1 cellular context compared by ENCODE assay signal in the genomic region with DNA sequence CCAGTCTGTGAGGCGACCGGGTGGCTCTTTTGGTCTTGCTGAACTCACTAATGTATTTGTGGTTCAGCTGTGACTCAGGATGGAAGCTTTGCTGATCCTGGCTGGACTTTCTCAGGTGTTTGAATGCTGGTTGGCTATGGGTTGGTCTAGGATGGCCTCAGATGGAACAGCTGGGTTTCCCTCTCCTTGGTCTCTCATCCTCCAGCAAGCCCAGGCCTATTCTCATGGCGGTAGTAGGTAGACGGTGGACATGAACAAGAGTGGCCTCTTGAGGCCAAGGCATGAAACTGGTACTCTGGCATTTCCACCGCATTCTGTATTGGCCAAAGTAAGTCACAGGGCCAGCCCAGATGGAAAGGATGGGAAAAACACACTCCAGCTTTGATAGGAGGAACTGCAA.
TF ChIP-seq lines count a peak whose summit lies in the region.

No MANE protein-coding gene starts in this region.

TF ChIP-seq in HepG2, 621 proteins besides CTCF, POLR2A, EP300 and RAD21 (continued from another document and continues in another):
- TF ChIP-seq, protein P1, sequence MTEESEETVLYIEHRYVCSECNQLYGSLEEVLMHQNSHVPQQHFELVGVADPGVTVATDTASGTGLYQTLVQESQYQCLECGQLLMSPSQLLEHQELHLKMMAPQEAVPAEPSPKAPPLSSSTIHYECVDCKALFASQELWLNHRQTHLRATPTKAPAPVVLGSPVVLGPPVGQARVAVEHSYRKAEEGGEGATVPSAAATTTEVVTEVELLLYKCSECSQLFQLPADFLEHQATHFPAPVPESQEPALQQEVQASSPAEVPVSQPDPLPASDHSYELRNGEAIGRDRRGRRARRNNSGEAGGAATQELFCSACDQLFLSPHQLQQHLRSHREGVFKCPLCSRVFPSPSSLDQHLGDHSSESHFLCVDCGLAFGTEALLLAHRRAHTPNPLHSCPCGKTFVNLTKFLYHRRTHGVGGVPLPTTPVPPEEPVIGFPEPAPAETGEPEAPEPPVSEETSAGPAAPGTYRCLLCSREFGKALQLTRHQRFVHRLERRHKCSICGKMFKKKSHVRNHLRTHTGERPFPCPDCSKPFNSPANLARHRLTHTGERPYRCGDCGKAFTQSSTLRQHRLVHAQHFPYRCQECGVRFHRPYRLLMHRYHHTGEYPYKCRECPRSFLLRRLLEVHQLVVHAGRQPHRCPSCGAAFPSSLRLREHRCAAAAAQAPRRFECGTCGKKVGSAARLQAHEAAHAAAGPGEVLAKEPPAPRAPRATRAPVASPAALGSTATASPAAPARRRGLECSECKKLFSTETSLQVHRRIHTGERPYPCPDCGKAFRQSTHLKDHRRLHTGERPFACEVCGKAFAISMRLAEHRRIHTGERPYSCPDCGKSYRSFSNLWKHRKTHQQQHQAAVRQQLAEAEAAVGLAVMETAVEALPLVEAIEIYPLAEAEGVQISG (CRISPR knock-in tag; IDR thresholded peaks at IDR 0.05) = no peak
- TF ChIP-seq ZNF879 (CRISPR knock-in tag; IDR thresholded peaks at IDR 0.05) (no peak), PRMT3 (CRISPR knock-in tag; IDR thresholded peaks at IDR 0.05; ENCODE audit: borderline replicate concordance, low read depth) (no peak), KDM5B (CRISPR knock-in tag; IDR thresholded peaks at IDR 0.05; ENCODE audit: borderline replicate concordance) (no peak), ZNF839 (CRISPR knock-in tag; IDR thresholded peaks at IDR 0.05; ENCODE audit: borderline replicate concordance) (no peak), LCORL (IDR thresholded peaks at IDR 0.05) (no peak), LCORL (CRISPR knock-in tag; IDR thresholded peaks at IDR 0.05) (no peak), POLR2G (IDR thresholded peaks at IDR 0.05; ENCODE audit: low read depth, low read length) (no peak), FOXK1 (CRISPR knock-in tag; IDR thresholded peaks at IDR 0.05; ENCODE audit: borderline replicate concordance, low read depth) (no peak), ZMYM3 (CRISPR knock-in tag; IDR thresholded peaks at IDR 0.05) (no peak), SOX5 (CRISPR knock-in tag; IDR thresholded peaks at IDR 0.05; ENCODE audit: borderline replicate concordance) (peak; percentile 9; the same call in 1 of the 2 replicates), GATAD2A (CRISPR knock-in tag; IDR thresholded peaks at IDR 0.05) (0 out of 2 replicates have a peak, but pooled peaks have one; percentile 17), ZNF616 (CRISPR knock-in tag; IDR thresholded peaks at IDR 0.05; ENCODE audit: low read depth) (no peak), ZNF720 (CRISPR knock-in tag; IDR thresholded peaks at IDR 0.05) (no peak), PAWR (CRISPR knock-in tag; IDR thresholded peaks at IDR 0.05; ENCODE audit: borderline replicate concordance) (no peak), SALL1 (CRISPR knock-in tag; IDR thresholded peaks at IDR 0.05) (0 out of 2 replicates have a peak, but pooled peaks have one; percentile 22), STAG1 (CRISPR knock-in tag; IDR thresholded peaks at IDR 0.05) (peak; percentile 91), ZNF605 (CRISPR knock-in tag; IDR thresholded peaks at IDR 0.05) (no peak), SIX4 (CRISPR knock-in tag; IDR thresholded peaks at IDR 0.05) (no peak), PHF8 (CRISPR knock-in tag; IDR thresholded peaks at IDR 0.05) (no peak), PITX1 (CRISPR knock-in tag; IDR thresholded peaks at IDR 0.05) (0 out of 2 replicates have a peak, but pooled peaks have one; percentile 23), NFKB2 (CRISPR knock-in tag; IDR thresholded peaks at IDR 0.05; ENCODE audit: borderline replicate concordance) (no peak)
- TF ChIP-seq, protein P2, sequence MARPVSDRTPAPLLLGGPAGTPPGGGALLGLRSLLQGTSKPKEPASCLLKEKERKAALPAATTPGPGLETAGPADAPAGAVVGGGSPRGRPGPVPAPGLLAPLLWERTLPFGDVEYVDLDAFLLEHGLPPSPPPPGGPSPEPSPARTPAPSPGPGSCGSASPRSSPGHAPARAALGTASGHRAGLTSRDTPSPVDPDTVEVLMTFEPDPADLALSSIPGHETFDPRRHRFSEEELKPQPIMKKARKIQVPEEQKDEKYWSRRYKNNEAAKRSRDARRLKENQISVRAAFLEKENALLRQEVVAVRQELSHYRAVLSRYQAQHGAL (CRISPR knock-in tag; IDR thresholded peaks at IDR 0.05; ENCODE audit: not compliant biosample characterization) = no peak
- TF ChIP-seq, protein P3, sequence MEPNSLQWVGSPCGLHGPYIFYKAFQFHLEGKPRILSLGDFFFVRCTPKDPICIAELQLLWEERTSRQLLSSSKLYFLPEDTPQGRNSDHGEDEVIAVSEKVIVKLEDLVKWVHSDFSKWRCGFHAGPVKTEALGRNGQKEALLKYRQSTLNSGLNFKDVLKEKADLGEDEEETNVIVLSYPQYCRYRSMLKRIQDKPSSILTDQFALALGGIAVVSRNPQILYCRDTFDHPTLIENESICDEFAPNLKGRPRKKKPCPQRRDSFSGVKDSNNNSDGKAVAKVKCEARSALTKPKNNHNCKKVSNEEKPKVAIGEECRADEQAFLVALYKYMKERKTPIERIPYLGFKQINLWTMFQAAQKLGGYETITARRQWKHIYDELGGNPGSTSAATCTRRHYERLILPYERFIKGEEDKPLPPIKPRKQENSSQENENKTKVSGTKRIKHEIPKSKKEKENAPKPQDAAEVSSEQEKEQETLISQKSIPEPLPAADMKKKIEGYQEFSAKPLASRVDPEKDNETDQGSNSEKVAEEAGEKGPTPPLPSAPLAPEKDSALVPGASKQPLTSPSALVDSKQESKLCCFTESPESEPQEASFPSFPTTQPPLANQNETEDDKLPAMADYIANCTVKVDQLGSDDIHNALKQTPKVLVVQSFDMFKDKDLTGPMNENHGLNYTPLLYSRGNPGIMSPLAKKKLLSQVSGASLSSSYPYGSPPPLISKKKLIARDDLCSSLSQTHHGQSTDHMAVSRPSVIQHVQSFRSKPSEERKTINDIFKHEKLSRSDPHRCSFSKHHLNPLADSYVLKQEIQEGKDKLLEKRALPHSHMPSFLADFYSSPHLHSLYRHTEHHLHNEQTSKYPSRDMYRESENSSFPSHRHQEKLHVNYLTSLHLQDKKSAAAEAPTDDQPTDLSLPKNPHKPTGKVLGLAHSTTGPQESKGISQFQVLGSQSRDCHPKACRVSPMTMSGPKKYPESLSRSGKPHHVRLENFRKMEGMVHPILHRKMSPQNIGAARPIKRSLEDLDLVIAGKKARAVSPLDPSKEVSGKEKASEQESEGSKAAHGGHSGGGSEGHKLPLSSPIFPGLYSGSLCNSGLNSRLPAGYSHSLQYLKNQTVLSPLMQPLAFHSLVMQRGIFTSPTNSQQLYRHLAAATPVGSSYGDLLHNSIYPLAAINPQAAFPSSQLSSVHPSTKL (CRISPR knock-in tag; IDR thresholded peaks at IDR 0.05) = 0 out of 2 replicates have a peak, but pooled peaks have one; percentile 12
- TF ChIP-seq, protein P4, sequence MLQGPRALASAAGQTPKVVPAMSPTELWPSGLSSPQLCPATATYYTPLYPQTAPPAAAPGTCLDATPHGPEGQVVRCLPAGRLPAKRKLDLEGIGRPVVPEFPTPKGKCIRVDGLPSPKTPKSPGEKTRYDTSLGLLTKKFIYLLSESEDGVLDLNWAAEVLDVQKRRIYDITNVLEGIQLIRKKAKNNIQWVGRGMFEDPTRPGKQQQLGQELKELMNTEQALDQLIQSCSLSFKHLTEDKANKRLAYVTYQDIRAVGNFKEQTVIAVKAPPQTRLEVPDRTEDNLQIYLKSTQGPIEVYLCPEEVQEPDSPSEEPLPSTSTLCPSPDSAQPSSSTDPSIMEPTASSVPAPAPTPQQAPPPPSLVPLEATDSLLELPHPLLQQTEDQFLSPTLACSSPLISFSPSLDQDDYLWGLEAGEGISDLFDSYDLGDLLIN (CRISPR knock-in tag; IDR thresholded peaks at IDR 0.05; ENCODE audit: borderline replicate concordance) = no peak
- TF ChIP-seq, protein P5, sequence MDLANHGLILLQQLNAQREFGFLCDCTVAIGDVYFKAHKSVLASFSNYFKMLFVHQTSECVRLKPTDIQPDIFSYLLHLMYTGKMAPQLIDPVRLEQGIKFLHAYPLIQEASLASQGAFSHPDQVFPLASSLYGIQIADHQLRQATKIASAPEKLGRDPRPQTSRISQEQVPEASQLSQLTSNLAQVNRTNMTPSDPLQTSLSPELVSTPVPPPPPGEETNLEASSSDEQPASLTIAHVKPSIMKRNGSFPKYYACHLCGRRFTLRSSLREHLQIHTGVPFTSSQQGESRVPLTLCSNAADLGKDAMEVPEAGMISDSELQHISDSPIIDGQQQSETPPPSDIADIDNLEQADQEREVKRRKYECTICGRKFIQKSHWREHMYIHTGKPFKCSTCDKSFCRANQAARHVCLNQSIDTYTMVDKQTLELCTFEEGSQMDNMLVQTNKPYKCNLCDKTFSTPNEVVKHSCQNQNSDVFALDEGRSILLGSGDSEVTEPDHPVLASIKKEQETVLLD (CRISPR knock-in tag; IDR thresholded peaks at IDR 0.05; ENCODE audit: low read depth) = no peak
- TF ChIP-seq, protein P6, sequence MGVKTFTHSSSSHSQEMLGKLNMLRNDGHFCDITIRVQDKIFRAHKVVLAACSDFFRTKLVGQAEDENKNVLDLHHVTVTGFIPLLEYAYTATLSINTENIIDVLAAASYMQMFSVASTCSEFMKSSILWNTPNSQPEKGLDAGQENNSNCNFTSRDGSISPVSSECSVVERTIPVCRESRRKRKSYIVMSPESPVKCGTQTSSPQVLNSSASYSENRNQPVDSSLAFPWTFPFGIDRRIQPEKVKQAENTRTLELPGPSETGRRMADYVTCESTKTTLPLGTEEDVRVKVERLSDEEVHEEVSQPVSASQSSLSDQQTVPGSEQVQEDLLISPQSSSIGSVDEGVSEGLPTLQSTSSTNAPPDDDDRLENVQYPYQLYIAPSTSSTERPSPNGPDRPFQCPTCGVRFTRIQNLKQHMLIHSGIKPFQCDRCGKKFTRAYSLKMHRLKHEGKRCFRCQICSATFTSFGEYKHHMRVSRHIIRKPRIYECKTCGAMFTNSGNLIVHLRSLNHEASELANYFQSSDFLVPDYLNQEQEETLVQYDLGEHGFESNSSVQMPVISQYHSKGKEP (CRISPR knock-in tag; IDR thresholded peaks at IDR 0.05) = no peak
- TF ChIP-seq, protein P7, sequence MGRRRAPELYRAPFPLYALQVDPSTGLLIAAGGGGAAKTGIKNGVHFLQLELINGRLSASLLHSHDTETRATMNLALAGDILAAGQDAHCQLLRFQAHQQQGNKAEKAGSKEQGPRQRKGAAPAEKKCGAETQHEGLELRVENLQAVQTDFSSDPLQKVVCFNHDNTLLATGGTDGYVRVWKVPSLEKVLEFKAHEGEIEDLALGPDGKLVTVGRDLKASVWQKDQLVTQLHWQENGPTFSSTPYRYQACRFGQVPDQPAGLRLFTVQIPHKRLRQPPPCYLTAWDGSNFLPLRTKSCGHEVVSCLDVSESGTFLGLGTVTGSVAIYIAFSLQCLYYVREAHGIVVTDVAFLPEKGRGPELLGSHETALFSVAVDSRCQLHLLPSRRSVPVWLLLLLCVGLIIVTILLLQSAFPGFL (CRISPR knock-in tag; IDR thresholded peaks at IDR 0.05) = no peak
- TF ChIP-seq, protein P8, sequence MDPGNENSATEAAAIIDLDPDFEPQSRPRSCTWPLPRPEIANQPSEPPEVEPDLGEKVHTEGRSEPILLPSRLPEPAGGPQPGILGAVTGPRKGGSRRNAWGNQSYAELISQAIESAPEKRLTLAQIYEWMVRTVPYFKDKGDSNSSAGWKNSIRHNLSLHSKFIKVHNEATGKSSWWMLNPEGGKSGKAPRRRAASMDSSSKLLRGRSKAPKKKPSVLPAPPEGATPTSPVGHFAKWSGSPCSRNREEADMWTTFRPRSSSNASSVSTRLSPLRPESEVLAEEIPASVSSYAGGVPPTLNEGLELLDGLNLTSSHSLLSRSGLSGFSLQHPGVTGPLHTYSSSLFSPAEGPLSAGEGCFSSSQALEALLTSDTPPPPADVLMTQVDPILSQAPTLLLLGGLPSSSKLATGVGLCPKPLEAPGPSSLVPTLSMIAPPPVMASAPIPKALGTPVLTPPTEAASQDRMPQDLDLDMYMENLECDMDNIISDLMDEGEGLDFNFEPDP (CRISPR knock-in tag; conservative IDR thresholded peaks at IDR 0.05) = no peak
- TF ChIP-seq, protein P9, sequence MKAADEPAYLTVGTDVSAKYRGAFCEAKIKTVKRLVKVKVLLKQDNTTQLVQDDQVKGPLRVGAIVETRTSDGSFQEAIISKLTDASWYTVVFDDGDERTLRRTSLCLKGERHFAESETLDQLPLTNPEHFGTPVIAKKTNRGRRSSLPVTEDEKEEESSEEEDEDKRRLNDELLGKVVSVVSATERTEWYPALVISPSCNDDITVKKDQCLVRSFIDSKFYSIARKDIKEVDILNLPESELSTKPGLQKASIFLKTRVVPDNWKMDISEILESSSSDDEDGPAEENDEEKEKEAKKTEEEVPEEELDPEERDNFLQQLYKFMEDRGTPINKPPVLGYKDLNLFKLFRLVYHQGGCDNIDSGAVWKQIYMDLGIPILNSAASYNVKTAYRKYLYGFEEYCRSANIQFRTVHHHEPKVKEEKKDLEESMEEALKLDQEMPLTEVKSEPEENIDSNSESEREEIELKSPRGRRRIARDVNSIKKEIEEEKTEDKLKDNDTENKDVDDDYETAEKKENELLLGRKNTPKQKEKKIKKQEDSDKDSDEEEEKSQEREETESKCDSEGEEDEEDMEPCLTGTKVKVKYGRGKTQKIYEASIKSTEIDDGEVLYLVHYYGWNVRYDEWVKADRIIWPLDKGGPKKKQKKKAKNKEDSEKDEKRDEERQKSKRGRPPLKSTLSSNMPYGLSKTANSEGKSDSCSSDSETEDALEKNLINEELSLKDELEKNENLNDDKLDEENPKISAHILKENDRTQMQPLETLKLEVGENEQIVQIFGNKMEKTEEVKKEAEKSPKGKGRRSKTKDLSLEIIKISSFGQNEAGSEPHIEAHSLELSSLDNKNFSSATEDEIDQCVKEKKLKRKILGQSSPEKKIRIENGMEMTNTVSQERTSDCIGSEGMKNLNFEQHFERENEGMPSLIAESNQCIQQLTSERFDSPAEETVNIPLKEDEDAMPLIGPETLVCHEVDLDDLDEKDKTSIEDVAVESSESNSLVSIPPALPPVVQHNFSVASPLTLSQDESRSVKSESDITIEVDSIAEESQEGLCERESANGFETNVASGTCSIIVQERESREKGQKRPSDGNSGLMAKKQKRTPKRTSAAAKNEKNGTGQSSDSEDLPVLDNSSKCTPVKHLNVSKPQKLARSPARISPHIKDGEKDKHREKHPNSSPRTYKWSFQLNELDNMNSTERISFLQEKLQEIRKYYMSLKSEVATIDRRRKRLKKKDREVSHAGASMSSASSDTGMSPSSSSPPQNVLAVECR (CRISPR knock-in tag; IDR thresholded peaks at IDR 0.05; ENCODE audit: borderline replicate concordance) = no peak
